10 cellular contexts compared by ENCODE assay signal in genomic region chr1:101264699-101265098, GRCh38. TPM values are rescaled to one million over a fixed set of nuclear protein-coding genes. Genes with fewer than 3 reads are reported as not detected.
DNase-seq lines count a peak whose midpoint lies in the region; ATAC-seq and TF ChIP-seq lines count a peak whose summit lies in the region.
"Had no signal": no experiment of that assay in that cellular context is flagged by ENCODE, and none has a peak within 500 bp of the region (broad histone marks: within the 10 kb centered on the region; RNA-seq: fewer than 3 reads in every experiment).

No MANE protein-coding gene starts in this region.

- H3K27me3 ChIP-seq in cardiac muscle cell (no peaks in the 10 kb centered on the region), SJCRH30 (no peaks in the 10 kb centered on the region)

- H3K36me3 Mint-ChIP-seq in activated B cell treated with CpG ODN at 0.5 μM for 24 hours (ENCODE audit: low read depth), result no peaks in the 10 kb centered on the region

- POLR2A ChIA-PET in activated B cell treated with CpG ODN at 0.5 μM for 24 hours (lab: Charles Lee), result interaction anchor here (1.2 kb wide), 1 partner anchor 17 kb away, joined by 3 read pairs; no protein-coding TSS in a partner anchor

- no peaks in the 10 kb centered on the region for H3K9me3 ChIP-seq in cardiac muscle cell (ENCODE audit: low read depth)
- no peaks in the 10 kb centered on the region for H3K9me3 ChIP-seq in SJCRH30 (replicated peaks)

- peak; percentile 21 for DNase-seq in A172 (ENCODE audit: low spot score)
- no peak for DNase-seq in activated B cell treated with CpG ODN at 0.5 μM for 24 hours
- peak; percentile 20 to 30 for DNase-seq in cardiac muscle cell (ENCODE audit: low read depth in 1 of 2, low spot score in 1 of 2)
- no peak for DNase-seq in NCI-H2196 (lab: John Stamatoyannopoulos, UW; ENCODE audit: unreplicated experiment)
- no peak for DNase-seq in SJCRH30
- DNase-seq in effector CD8-positive, alpha-beta T cell (lab: John Stamatoyannopoulos, UW), result no peak
- DNase-seq: HFFc6, mammary epithelial cell had no signal

- peaks cover 27% of the 10 kb centered on the region for H3K4me1 ChIP-seq in cardiac muscle cell (ENCODE audit: low read depth)
- H3K4me1 ChIP-seq in SJCRH30, result peaks cover 2% of the 10 kb centered on the region; the same call in 1 of the 2 replicates

- no peak overlapping the region for H3K4me3 ChIP-seq in cardiac muscle cell
- H3K4me3 ChIP-seq in SJCRH30, result no peak overlapping the region

- intact Hi-C loops in activated B cell treated with CpG ODN at 0.5 μM for 24 hours (cut with micrococcal nuclease), result loop anchor here (2.0 kb wide), 1 partner anchor 14 kb away; no protein-coding TSS in a partner anchor

- no peaks in the 10 kb centered on the region for H3K9me3 Mint-ChIP-seq in activated B cell treated with CpG ODN at 0.5 μM for 24 hours
- H3K9me3 Mint-ChIP-seq: HFFc6 had no signal

- H3K27ac ChIP-seq in cardiac muscle cell (no peak overlapping the region), SJCRH30 (no peak overlapping the region)

- CTCF ChIA-PET in activated B cell treated with CpG ODN at 0.5 μM for 24 hours (lab: Charles Lee), result interaction anchor here (1.0 to 1.8 kb wide), 2 partner anchors 24 to 26 kb away, joined by 4 to 5 read pairs; no protein-coding TSS in a partner anchor

- H3K27me3 Mint-ChIP-seq in activated B cell treated with CpG ODN at 0.5 μM for 24 hours, result no peaks in the 10 kb centered on the region

- peak overlapping the region; percentile 29 for H3K4me3 Mint-ChIP-seq in activated B cell treated with CpG ODN at 0.5 μM for 24 hours
- H3K4me3 Mint-ChIP-seq: HFFc6 had no signal

- peaks cover 42% of the 10 kb centered on the region for H3K4me1 Mint-ChIP-seq in activated B cell treated with CpG ODN at 0.5 μM for 24 hours

- H3K27ac Mint-ChIP-seq in activated B cell treated with CpG ODN at 0.5 μM for 24 hours, result peak overlapping the region; percentile 66
- H3K27ac Mint-ChIP-seq: HFFc6 had no signal

- TF ChIP-seq CTCF in activated B cell treated with CpG ODN at 0.5 μM for 24 hours (IDR thresholded peaks at IDR 0.05) (no peak), cardiac muscle cell (IDR thresholded peaks at IDR 0.05; ENCODE audit: low read depth, low read length) (no peak)

- H3K36me3 ChIP-seq in cardiac muscle cell (no peaks in the 10 kb centered on the region), SJCRH30 (no peaks in the 10 kb centered on the region)

- ATAC-seq in GM18907 (IDR thresholded peaks at IDR 0.05; ENCODE audit: unreplicated experiment) (peak; percentile 39), activated B cell treated with CpG ODN at 0.5 μM for 24 hours (ENCODE audit: low read depth) (peak; percentile 55), GM21381 (IDR thresholded peaks at IDR 0.05; ENCODE audit: unreplicated experiment) (no peak)

RNA-seq across cellular contexts. Expression of gene S1PR1, which starts 27.9 kb away (rescaled TPM):
- total RNA-seq in A172 (2014; rRNA removed; shearing (Covaris generic)), result 0.50 and 0.91 TPM in 2 replicates
- total RNA-seq in activated B cell treated with CpG ODN at 0.5 μM for 24 hours, result 77.7 and 85.2 TPM in 2 replicates
- total RNA-seq in cardiac muscle cell, result 58.6 and 62.2 TPM in 2 replicates
- 58.1 and 59.1 TPM in 2 replicates for polyA plus RNA-seq in cardiac muscle cell
- 21.6 and 22.4 TPM in 2 replicates for total RNA-seq in SJCRH30 (2014; rRNA removed; shearing (Covaris generic))

Comparison
In these comparisons a context has a peak if more than half of its experiments do, and no peak if none do; other contexts are left out.
1. DNase-seq: peak in A172 (single experiment) and cardiac muscle cell (2 of 2); none in activated B cell treated with CpG ODN at 0.5 μM for 24 hours (single experiment), NCI-H2196 (single experiment), SJCRH30 (0 of 2) and effector CD8-positive, alpha-beta T cell (single experiment).
2. RNA of gene S1PR1, which starts 27.9 kb away (total RNA-seq): 77.7 to 85.2 TPM in activated B cell treated with CpG ODN at 0.5 μM for 24 hours, 58.6 to 62.2 TPM in cardiac muscle cell and 21.6 to 22.4 TPM in SJCRH30; 0.50 to 0.91 TPM in A172; every median in the first group is over 10 times any median in the second.